Comparison of ENCODE assay signal across 8 cellular contexts in genomic region chr6:42316390-42316970, GRCh38.
DNase-seq lines count a peak whose midpoint lies in the region; ATAC-seq, FAIRE-seq and TF ChIP-seq lines count a peak whose summit lies in the region.

No MANE protein-coding gene starts in this region.

- no peak for TF ChIP-seq POLR2A in endothelial cell of umbilical vein (IDR thresholded peaks at IDR 0.05; ENCODE audit: low read depth, low read length)
- TF ChIP-seq POLR2A in thyroid gland (IDR thresholded peaks at IDR 0.05) = no peak

- H3K4me3 ChIP-seq in GM23338 = no peak overlapping the region
- no peak overlapping the region for H3K4me3 ChIP-seq in PC-9
- no peak overlapping the region for H3K4me3 ChIP-seq in endothelial cell of umbilical vein (replicated peaks in 1 of 3; ENCODE audit: insufficient read depth in 1 of 3, low read depth in 1 of 3, low read length in 3 of 3)
- no peak overlapping the region for H3K4me3 ChIP-seq in thyroid gland (replicated peaks in 1 of 3)
- no peak overlapping the region for H3K4me3 ChIP-seq in left ventricle myocardium inferior

- H3K36me3 ChIP-seq in GM23338 (ENCODE audit: insufficient read depth) (no peaks in the 10 kb centered on the region), PC-9 (ENCODE audit: low read depth) (no peaks in the 10 kb centered on the region), endothelial cell of umbilical vein (ENCODE audit: control insufficient read depth in 2 of 2, extremely low read depth in 1 of 2, insufficient read depth in 2 of 2, low read length in 2 of 2) (no peaks in the 10 kb centered on the region), thyroid gland (no peaks in the 10 kb centered on the region), left ventricle myocardium inferior (no peaks in the 10 kb centered on the region)

- H3K79me2 ChIP-seq in GM23338 (replicated peaks; ENCODE audit: insufficient read depth) (peaks cover 70% of the 10 kb centered on the region), PC-9 (ENCODE audit: low read depth) (peaks cover 43% of the 10 kb centered on the region; the same call in 1 of the 2 replicates), endothelial cell of umbilical vein (ENCODE audit: control insufficient read depth, insufficient read depth, low read length) (no peaks in the 10 kb centered on the region)

- no peaks in the 10 kb centered on the region for H3K9me3 ChIP-seq in PC-9 (ENCODE audit: insufficient read depth, low read depth)
- no peaks in the 10 kb centered on the region for H3K9me3 ChIP-seq in endothelial cell of umbilical vein (replicated peaks; ENCODE audit: control insufficient read depth, insufficient read depth, low read length)
- H3K9me3 ChIP-seq in thyroid gland = no peaks in the 10 kb centered on the region
- no peaks in the 10 kb centered on the region for H3K9me3 ChIP-seq in left ventricle myocardium inferior (replicated peaks)

- DNase-seq in GM23338 (ENCODE audit: low spot score) = peak; percentile 44
- DNase-seq in PC-9 = peak; percentile 45 to 71
- DNase-seq in endothelial cell of umbilical vein (ENCODE audit: low read depth, low spot score) = peak; percentile 19
- peak; percentile 60 for DNase-seq in renal cortical epithelial cell (ENCODE audit: low read depth)
- no peak for DNase-seq in thyroid gland
- no peak for DNase-seq in activated CD4-positive, CD25-positive, alpha-beta regulatory T cell treated with anti-CD3 and anti-CD28 coated beads, Interleukin-2, amount 50 U/mL, for 72 hours
- no peak for DNase-seq in left ventricle myocardium inferior

- H4K20me1 ChIP-seq in GM23338 (replicated peaks; ENCODE audit: insufficient read depth) (peaks cover 25% of the 10 kb centered on the region), PC-9 (ENCODE audit: insufficient read depth) (no peaks in the 10 kb centered on the region), endothelial cell of umbilical vein (replicated peaks; ENCODE audit: control insufficient read depth, extremely low read depth, insufficient read depth, low read length) (no peaks in the 10 kb centered on the region)

- H3K27me3 ChIP-seq in GM23338 (ENCODE audit: insufficient read depth) (no peaks in the 10 kb centered on the region), PC-9 (ENCODE audit: insufficient read depth, low read depth) (no peaks in the 10 kb centered on the region), endothelial cell of umbilical vein (ENCODE audit: control insufficient read depth in 2 of 2, insufficient read depth in 2 of 2, low read length in 2 of 2) (no peaks in the 10 kb centered on the region), thyroid gland (no peaks in the 10 kb centered on the region), left ventricle myocardium inferior (ENCODE audit: low read depth) (no peaks in the 10 kb centered on the region)

- no peak overlapping the region for H3K9ac ChIP-seq in endothelial cell of umbilical vein (replicated peaks; ENCODE audit: extremely low read depth, insufficient read depth, low read length)

- intact Hi-C loops in PC-9 (cut with micrococcal nuclease; ENCODE audit: unreplicated experiment) = loop anchor here (1.0 to 2.0 kb wide), 6 partner anchors 22 to 136 kb away; no protein-coding TSS in a partner anchor
- intact Hi-C loops in endothelial cell of umbilical vein (cut with micrococcal nuclease) = loop anchor here (1.0 to 2.0 kb wide), 2 partner anchors 20 to 22 kb away; no protein-coding TSS in a partner anchor
- intact Hi-C loops in thyroid gland (cut with DNase I) = no loop called here
- intact Hi-C loops in left ventricle myocardium inferior (cut with micrococcal nuclease) = no loop called here

- H3K9me2 ChIP-seq in GM23338 (ENCODE audit: insufficient read depth) (no peaks in the 10 kb centered on the region), PC-9 (ENCODE audit: insufficient read depth) (no peaks in the 10 kb centered on the region)

- POLR2A ChIA-PET in PC-9 (lab: Charles Lee; ENCODE audit: unreplicated experiment) = interaction anchor here (0.6 kb wide), 1 partner anchor 898 kb away, joined by 5 read pairs; no protein-coding TSS in a partner anchor
- POLR2A ChIA-PET in endothelial cell of umbilical vein (lab: Charles Lee) = interaction anchor here (0.6 kb wide), 1 partner anchor 288 kb away, joined by 3 read pairs; no protein-coding TSS in a partner anchor

- H3K4me1 Mint-ChIP-seq in GM23338 = peaks cover 40% of the 10 kb centered on the region

- no peak for FAIRE-seq in endothelial cell of umbilical vein (lab: Jason Lieb, UNC)

- peak; percentile 25; the same call in 2 of the 3 replicates for ATAC-seq in GM23338
- no peak for ATAC-seq in HG03139 (IDR thresholded peaks at IDR 0.05; ENCODE audit: unreplicated experiment)

- WGBS in thyroid gland, 2 donors = 83 to 87% methylated on average over 3 of the region's 3 CpGs

- H3K4me3 Mint-ChIP-seq in GM23338 = no peak overlapping the region

- peaks cover 9% of the 10 kb centered on the region for H3K27me3 Mint-ChIP-seq in GM23338 (ENCODE audit: insufficient read depth, low read depth, poor library complexity)

- no peaks in the 10 kb centered on the region for H3K9me1 ChIP-seq in endothelial cell of umbilical vein (replicated peaks; ENCODE audit: control insufficient read depth, extremely low read depth, insufficient read depth, low read length)

- H3K27ac ChIP-seq in GM23338 (ENCODE audit: low read depth) (peak overlapping the region; percentile 41; the same call in 1 of the 2 replicates), PC-9 (peak overlapping the region; percentile 93), endothelial cell of umbilical vein (ENCODE audit: insufficient read depth, low read depth, low read length) (peak overlapping the region; percentile 46), thyroid gland (no peak overlapping the region), left ventricle myocardium inferior (replicated peaks) (no peak overlapping the region)

- H2AFZ ChIP-seq in GM23338 = no peak overlapping the region
- no peak overlapping the region for H2AFZ ChIP-seq in PC-9
- no peak overlapping the region for H2AFZ ChIP-seq in endothelial cell of umbilical vein (ENCODE audit: low read depth, low read length)

- no peaks in the 10 kb centered on the region for H3K9me3 Mint-ChIP-seq in GM23338

- CTCF ChIA-PET in PC-9 (lab: Charles Lee) (no interaction called here), endothelial cell of umbilical vein (lab: Charles Lee) (interaction anchor here (2.6 kb wide), 1 partner anchor 231 kb away, joined by 11 read pairs; no protein-coding TSS in a partner anchor)

- no peak for TF ChIP-seq CTCF in GM23338 (conservative IDR thresholded peaks at IDR 0.05; ENCODE audit: low read depth in 2 of 2)
- no peak for TF ChIP-seq CTCF in PC-9 (conservative IDR thresholded peaks at IDR 0.05)
- TF ChIP-seq CTCF in endothelial cell of umbilical vein (IDR thresholded peaks at IDR 0.05; ENCODE audit: extremely low read depth in 1 of 2, insufficient read depth in 1 of 2, low read depth in 1 of 2, low read length in 2 of 2) = no peak
- TF ChIP-seq CTCF in thyroid gland (IDR thresholded peaks at IDR 0.05) = no peak
- TF ChIP-seq CTCF in left ventricle myocardium inferior (IDR thresholded peaks at IDR 0.05; ENCODE audit: borderline replicate concordance) = no peak

- H3F3A ChIP-seq in GM23338 (replicated peaks; ENCODE audit: low read depth) (no peaks in the 10 kb centered on the region), PC-9 (ENCODE audit: insufficient read depth, low read depth) (peaks cover 50% of the 10 kb centered on the region)

- H3K36me3 Mint-ChIP-seq in GM23338 (ENCODE audit: low read depth) = peaks cover 3% of the 10 kb centered on the region; the same call in 2 of the 3 replicates

- H3K4me1 ChIP-seq in GM23338 (ENCODE audit: insufficient read depth) (peaks cover 33% of the 10 kb centered on the region), PC-9 (replicated peaks; ENCODE audit: insufficient read depth) (peaks cover 55% of the 10 kb centered on the region), endothelial cell of umbilical vein (ENCODE audit: control insufficient read depth, extremely low read depth, insufficient read depth, low read length) (peaks cover 21% of the 10 kb centered on the region), thyroid gland (peaks cover 0 to 8% of the 10 kb centered on the region in 2 donors), left ventricle myocardium inferior (peaks cover 23% of the 10 kb centered on the region)

- no peak overlapping the region; the same call in 1 of the 2 replicates for H3K4me2 ChIP-seq in GM23338
- peak overlapping the region; percentile 55 for H3K4me2 ChIP-seq in PC-9
- peak overlapping the region; percentile 49 for H3K4me2 ChIP-seq in endothelial cell of umbilical vein (ENCODE audit: insufficient read depth, low read length)

- BruUV-seq in PC-9 (replicated peaks; lab: Mats Ljungman, UMichigan) = no TSS peak
- no TSS peak for BruUV-seq in endothelial cell of umbilical vein (replicated peaks; lab: Mats Ljungman, UMichigan)

- dilution Hi-C loops in endothelial cell of umbilical vein (cut with MboI; ENCODE audit: extremely low pct_ligation_motif_present, low sequenced_read_pairs) = no loop called here

- H3K27ac Mint-ChIP-seq in GM23338 = peak overlapping the region; percentile 63

TF ChIP-seq in GM23338, 12 proteins besides CTCF, POLR2A, EP300 and RAD21 (continues in another document):
- TF ChIP-seq STAT1 (IDR thresholded peaks at IDR 0.05; ENCODE audit: unreplicated experiment) = no peak
- no peak for TF ChIP-seq CREB1 (CRISPR knock-in tag; IDR thresholded peaks at IDR 0.05; ENCODE audit: low read depth)

TF ChIP-seq in endothelial cell of umbilical vein, 7 proteins besides CTCF, POLR2A, EP300 and RAD21:
- peak; percentile 69 for TF ChIP-seq GATA2 (IDR thresholded peaks at IDR 0.05; ENCODE audit: insufficient read depth, insufficient read length, low read depth, low read length)
- no peak for TF ChIP-seq FOS (IDR thresholded peaks at IDR 0.05; ENCODE audit: borderline replicate concordance, insufficient read depth, low read length)
TF ChIP-seq in endothelial cell of umbilical vein: peak in this region for 1.

Comparison
In these comparisons a context has a peak if more than half of its experiments do, and no peak if none do; other contexts are left out.
1. DNase-seq: peak in GM23338 (single experiment), PC-9 (2 of 2), endothelial cell of umbilical vein (single experiment) and renal cortical epithelial cell (single experiment); none in thyroid gland (0 of 2), activated CD4-positive, CD25-positive, alpha-beta regulatory T cell treated with anti-CD3 and anti-CD28 coated beads, Interleukin-2, amount 50 U/mL, for 72 hours (single experiment) and left ventricle myocardium inferior (single experiment).
2. H3K27ac ChIP-seq: peak in GM23338 (single experiment), PC-9 (single experiment) and endothelial cell of umbilical vein (single experiment); none in thyroid gland (0 of 3) and left ventricle myocardium inferior (single experiment).
3. intact Hi-C loops: an anchor here in PC-9 (1.0 to 2.0 kb wide) and endothelial cell of umbilical vein (1.0 to 2.0 kb wide); none called in thyroid gland and left ventricle myocardium inferior.